6 cellular contexts compared by ENCODE assay signal in genomic region chr19:36128392-36128736, GRCh38. TPM values are rescaled to one million over a fixed set of nuclear protein-coding genes. Genes with fewer than 3 reads are reported as not detected.
DNase-seq lines count a peak whose midpoint lies in the region; ATAC-seq and TF ChIP-seq lines count a peak whose summit lies in the region.

No MANE protein-coding gene starts in this region.

- H3K9me2 ChIP-seq in OCI-LY1 (ENCODE audit: low read depth, low read length): no peaks in the 10 kb centered on the region

- H3K4me1 ChIP-seq in OCI-LY1 (ENCODE audit: insufficient read depth, low read length, severe bottlenecking): peaks cover 21% of the 10 kb centered on the region
- peaks cover 3% of the 10 kb centered on the region for H3K4me1 ChIP-seq in foreskin keratinocyte
- H3K4me1 ChIP-seq in thyroid gland: peaks cover 0 to 29% of the 10 kb centered on the region in 2 donors

- peak overlapping the region; percentile 63 for H3K4me3 ChIP-seq in OCI-LY1 (ENCODE audit: low read depth, low read length, poor library complexity, severe bottlenecking)
- peak overlapping the region in 2 of 3 donors; percentile 5 to 39 for H3K4me3 ChIP-seq in thyroid gland (replicated peaks in 1 of 3)

- peak overlapping the region; percentile 68 for H3K4me2 ChIP-seq in OCI-LY1 (ENCODE audit: low read length)

- H3F3A ChIP-seq in OCI-LY1 (ENCODE audit: insufficient read depth, low read length): no peaks in the 10 kb centered on the region

- 15 to 16% methylated on average over 10 of the region's 10 CpGs for WGBS in thyroid gland, 2 donors

- H3K9me3 ChIP-seq in OCI-LY1 (ENCODE audit: low read length) (no peaks in the 10 kb centered on the region), thyroid gland (no peaks in the 10 kb centered on the region)

- peaks cover 17% of the 10 kb centered on the region for H3K36me3 ChIP-seq in OCI-LY1 (ENCODE audit: insufficient read depth, low read length)
- peaks cover 6 to 20% of the 10 kb centered on the region in 2 donors for H3K36me3 ChIP-seq in thyroid gland

- DNase-seq in foreskin keratinocyte (no peak), thyroid gland (no peak), OCI-M2 (lab: John Stamatoyannopoulos, UW; ENCODE audit: unreplicated experiment) (no peak)

- no peaks in the 10 kb centered on the region for H3K79me2 ChIP-seq in OCI-LY1 (ENCODE audit: insufficient read depth, low read length)

- H2AFZ ChIP-seq in OCI-LY1 (ENCODE audit: low read length): peak overlapping the region; percentile 57

- intact Hi-C loops in thyroid gland (cut with DNase I): no loop called here

- no peaks in the 10 kb centered on the region for H3K27me3 ChIP-seq in OCI-LY1 (ENCODE audit: insufficient read depth, low read length)
- H3K27me3 ChIP-seq in foreskin keratinocyte: no peaks in the 10 kb centered on the region
- H3K27me3 ChIP-seq in thyroid gland: no peaks in the 10 kb centered on the region

- TF ChIP-seq CTCF in OCI-LY1 (IDR thresholded peaks at IDR 0.05; ENCODE audit: low read length): no peak
- TF ChIP-seq CTCF in foreskin keratinocyte (conservative IDR thresholded peaks at IDR 0.05): no peak
- TF ChIP-seq CTCF in thyroid gland (IDR thresholded peaks at IDR 0.05): no peak

- peak; percentile 13 for ATAC-seq in GM19035 (IDR thresholded peaks at IDR 0.05; ENCODE audit: unreplicated experiment)
- ATAC-seq in foreskin keratinocyte: no peak
- no peak for ATAC-seq in GM19023 (IDR thresholded peaks at IDR 0.05; ENCODE audit: unreplicated experiment)

- TF ChIP-seq POLR2A in thyroid gland (IDR thresholded peaks at IDR 0.05): no peak

- no peaks in the 10 kb centered on the region for H4K20me1 ChIP-seq in OCI-LY1 (ENCODE audit: insufficient read depth, low read length)

- peak overlapping the region; percentile 81 for H3K27ac ChIP-seq in OCI-LY1 (ENCODE audit: low read depth, low read length, poor library complexity, severe bottlenecking)
- peak overlapping the region; percentile 1 for H3K27ac ChIP-seq in foreskin keratinocyte
- peak overlapping the region; percentile 71 to 81 (median 71) for H3K27ac ChIP-seq in thyroid gland

- peak overlapping the region; percentile 67 for H3K9ac ChIP-seq in OCI-LY1 (ENCODE audit: low read length)

RNA-seq across cellular contexts. Expression of gene CAPNS1, which starts 11.5 kb away (rescaled TPM):
- total RNA-seq in foreskin keratinocyte: 741 and 844 TPM in 2 replicates
- polyA plus RNA-seq in foreskin keratinocyte: 1,017 and 1,104 TPM in 2 replicates
- 100 to 1,000 TPM; 153 to 179 (median 166) TPM for total RNA-seq in thyroid gland

RNA-seq across cellular contexts. Expression of gene TBCB, which starts 13.1 kb away (rescaled TPM):
- total RNA-seq in foreskin keratinocyte (195 and 196 TPM in 2 replicates), thyroid gland (100 to 1,000 TPM in 2 of 4 donors, 10 to 100 TPM in 2; 57.2 to 143 (median 104) TPM)
- polyA plus RNA-seq in foreskin keratinocyte: 194 and 197 TPM in 2 replicates

RNA-seq across cellular contexts. Expression of gene POLR2I, which starts 13.7 kb away (rescaled TPM):
- 116 and 128 TPM in 2 replicates for total RNA-seq in foreskin keratinocyte
- polyA plus RNA-seq in foreskin keratinocyte: 93.5 and 95.2 TPM in 2 replicates
- 100 to 1,000 TPM in 1 of 4 donors, 10 to 100 TPM in 3; 53.7 to 101 (median 76.9) TPM for total RNA-seq in thyroid gland

RNA-seq across cellular contexts. Expression of gene OVOL3, which starts 17.4 kb away (rescaled TPM):
- total RNA-seq in foreskin keratinocyte: not detected in 2 replicates
- polyA plus RNA-seq in foreskin keratinocyte: not detected in 2 replicates
- not detected for total RNA-seq in thyroid gland

RNA-seq across cellular contexts. Expression of gene COX7A1, which starts 23.9 kb away (rescaled TPM):
- total RNA-seq in foreskin keratinocyte: 1.2 and 1.6 TPM in 2 replicates
- 1.2 and 2.6 TPM in 2 replicates for polyA plus RNA-seq in foreskin keratinocyte
- total RNA-seq in thyroid gland: 10 to 100 TPM in 3 of 4 donors, 1 to 10 TPM in 1; 8.0 to 36.7 (median 21.2) TPM

Comparison
In these comparisons a context has a peak if more than half of its experiments do, and no peak if none do; other contexts are left out.
1. H3K27ac ChIP-seq: peak in every context shown above with its lines; median percentile 81 in OCI-LY1; 71 in thyroid gland; 1 in foreskin keratinocyte.